In genomic region chr3:36373084-36373483, GRCh38 we compare ENCODE assay signal across 19 cellular contexts. TPM values are rescaled to one million over a fixed set of nuclear protein-coding genes. Genes with fewer than 3 reads are reported as not detected.
DNase-seq lines count a peak whose midpoint lies in the region; ATAC-seq and TF ChIP-seq lines count a peak whose summit lies in the region.
"Had no signal": no experiment of that assay in that cellular context is flagged by ENCODE, and none has a peak within 500 bp of the region (broad histone marks: within the 10 kb centered on the region; RNA-seq: fewer than 3 reads in every experiment).

No MANE protein-coding gene starts in this region.

- CTCF ChIA-PET in SK-N-SH (lab: Yijun Ruan, JAX) = interaction anchor here (0.7 to 1.1 kb wide), 2 partner anchors 19 to 173 kb away, joined by 3 read pairs; no protein-coding TSS in a partner anchor
- CTCF ChIA-PET in HEK293T (lab: Yijun Ruan, JAX) = no interaction called here

- peaks cover 0 to 12% of the 10 kb centered on the region in 2 experiments; a peak in 2 of 4 replicates for H3K4me1 ChIP-seq in SK-N-SH (ENCODE audit: control insufficient read depth in 1 of 2, insufficient read depth in 2 of 2, low read depth in 1 of 2, low read length in 1 of 2)
- peaks cover 9% of the 10 kb centered on the region for H3K4me1 ChIP-seq in fibroblast of lung (ENCODE audit: control insufficient read depth, extremely low read depth, insufficient read depth, low read length)

- H3K9ac ChIP-seq in SK-N-SH (peak overlapping the region; percentile 64), fibroblast of lung (ENCODE audit: insufficient read depth, low read length) (no peak overlapping the region)

- H3K27me3 ChIP-seq in SK-N-SH (ENCODE audit: insufficient read depth) (no peaks in the 10 kb centered on the region), fibroblast of lung (ENCODE audit: control insufficient read depth, insufficient read depth, low read length) (no peaks in the 10 kb centered on the region)

- H3K36me3 ChIP-seq in SK-N-SH (replicated peaks in 1 of 2; ENCODE audit: control insufficient read depth in 1 of 2, insufficient read depth in 2 of 2, low read length in 1 of 2) (no peaks in the 10 kb centered on the region), fibroblast of lung (ENCODE audit: control insufficient read depth, insufficient read depth, low read length) (no peaks in the 10 kb centered on the region)

- no peaks in the 10 kb centered on the region for H3K4me1 Mint-ChIP-seq in endothelial cell (ENCODE audit: unreplicated experiment)
- H3K4me1 Mint-ChIP-seq: stimulated activated naive B cell treated with anti-CD40 and anti-IgM and Interleukin-4, amounts not matched to agents 10 μg/mL and 1 μg/mL and 100 μg/mL, for 72 hours; T-helper 17 cell had no signal

- no peak for TF ChIP-seq RAD21 in SK-N-SH (IDR thresholded peaks at IDR 0.05; ENCODE audit: low read length)

- H2AFZ ChIP-seq in SK-N-SH (ENCODE audit: low read depth) (no peak overlapping the region; the same call in 1 of the 2 replicates), fibroblast of lung (ENCODE audit: low read length) (no peak overlapping the region)

- H3K36me3 Mint-ChIP-seq in endothelial cell (ENCODE audit: low read depth, unreplicated experiment) = no peaks in the 10 kb centered on the region
- H3K36me3 Mint-ChIP-seq: stimulated activated naive B cell treated with anti-CD40 and anti-IgM and Interleukin-4, amounts not matched to agents 10 μg/mL and 1 μg/mL and 100 μg/mL, for 72 hours had no signal

- H3K79me2 ChIP-seq in SK-N-SH (ENCODE audit: insufficient read depth) = no peaks in the 10 kb centered on the region
- H3K79me2 ChIP-seq in fibroblast of lung (ENCODE audit: control insufficient read depth, insufficient read depth, low read length) = no peaks in the 10 kb centered on the region

- H3K9me3 ChIP-seq in SK-N-SH = no peaks in the 10 kb centered on the region
- no peaks in the 10 kb centered on the region for H3K9me3 ChIP-seq in fibroblast of lung (ENCODE audit: control insufficient read depth, insufficient read depth, low read depth, low read length)

- H3K27ac ChIP-seq in SK-N-SH (ENCODE audit: low read depth in 2 of 2, low read length in 1 of 2) = peak overlapping the region; percentile 60 to 98; a peak in 3 of 4 replicates
- no peak overlapping the region for H3K27ac ChIP-seq in fibroblast of lung (ENCODE audit: insufficient read depth, low read length)
- H3K27ac ChIP-seq: C4-2B had no signal

- peaks cover 31% of the 10 kb centered on the region for H3F3A ChIP-seq in SK-N-SH (replicated peaks; ENCODE audit: insufficient read depth)

- DNase-seq in EH (ENCODE audit: low read depth) = peak; percentile 72
- no peak for DNase-seq in SK-N-SH
- DNase-seq in fibroblast of lung (ENCODE audit: low read depth in 2 of 2) = peak; percentile 73 to 97
- DNase-seq in retinal pigment epithelial cell (ENCODE audit: low read depth) = peak; percentile 81
- DNase-seq in COLO668 (lab: John Stamatoyannopoulos, UW; ENCODE audit: unreplicated experiment) = no peak
- DNase-seq in endothelial cell (ENCODE audit: low spot score) = no peak
- no peak for DNase-seq in HEK293T (ENCODE audit: extremely low spot score)
- DNase-seq: activated CD4-positive, alpha-beta T cell treated with anti-CD3 and anti-CD28 coated beads, Interleukin-2, amount 50 U/mL, for 4 hours; erythroblast; GF-D8; H7; kidney; MV-4-11; stimulated activated CD4-positive, alpha-beta T cell treated with anti-CD3 and anti-CD28 coated beads, Interleukin-4, amount 100 ng/mL, for 4 hours; stimulated activated naive B cell treated with anti-CD40 and anti-IgM and Interleukin-4, amounts not matched to agents 10 μg/mL and 1 μg/mL and 100 μg/mL, for 72 hours; T-helper 17 cell had no signal

- TF ChIP-seq CTCF in SK-N-SH (IDR thresholded peaks at IDR 0.05) = no peak
- no peak for TF ChIP-seq CTCF in fibroblast of lung (conservative IDR thresholded peaks at IDR 0.05 in 1 of 2, IDR thresholded peaks at IDR 0.05 in 1 of 2; ENCODE audit: low read depth in 1 of 2, low read length in 2 of 2)
- no peak for TF ChIP-seq CTCF in retinal pigment epithelial cell (conservative IDR thresholded peaks at IDR 0.05; ENCODE audit: low read depth, low read length)
- no peak for TF ChIP-seq CTCF in endothelial cell (IDR thresholded peaks at IDR 0.05; ENCODE audit: unreplicated experiment)

- no peaks in the 10 kb centered on the region for H3K27me3 Mint-ChIP-seq in endothelial cell (ENCODE audit: unreplicated experiment)
- H3K27me3 Mint-ChIP-seq: T-helper 17 cell had no signal

- peak overlapping the region; percentile 63 for H3K4me2 ChIP-seq in SK-N-SH
- no peak overlapping the region for H3K4me2 ChIP-seq in fibroblast of lung (ENCODE audit: extremely low read depth, insufficient read depth, low read length)

- H3K27ac Mint-ChIP-seq in endothelial cell (ENCODE audit: unreplicated experiment) = no peak overlapping the region
- H3K27ac Mint-ChIP-seq: stimulated activated naive B cell treated with anti-CD40 and anti-IgM and Interleukin-4, amounts not matched to agents 10 μg/mL and 1 μg/mL and 100 μg/mL, for 72 hours; T-helper 17 cell had no signal

- no peak overlapping the region for H3K4me3 Mint-ChIP-seq in endothelial cell (ENCODE audit: unreplicated experiment)
- H3K4me3 Mint-ChIP-seq: stimulated activated naive B cell treated with anti-CD40 and anti-IgM and Interleukin-4, amounts not matched to agents 10 μg/mL and 1 μg/mL and 100 μg/mL, for 72 hours; T-helper 17 cell had no signal

- H3K4me3 ChIP-seq in SK-N-SH (ENCODE audit: low read depth in 2 of 2, low read length in 1 of 2) = 0 out of 4 replicates have a peak overlapping the region, but pooled peaks of 1 of the 2 experiments have one; percentile 41
- H3K4me3 ChIP-seq in fibroblast of lung (replicated peaks in 1 of 4; ENCODE audit: control extremely low read depth in 1 of 4, insufficient read depth in 1 of 4, low read depth in 3 of 4, low read length in 4 of 4) = no peak overlapping the region
- H3K4me3 ChIP-seq in retinal pigment epithelial cell (ENCODE audit: low read length) = no peak overlapping the region

- no peaks in the 10 kb centered on the region for H4K20me1 ChIP-seq in SK-N-SH (ENCODE audit: insufficient read depth)
- H4K20me1 ChIP-seq in fibroblast of lung (ENCODE audit: control insufficient read depth, extremely low read depth, insufficient read depth, low read length) = no peaks in the 10 kb centered on the region

- no peaks in the 10 kb centered on the region for H3K9me2 ChIP-seq in SK-N-SH

- no peak for ATAC-seq in GM19324 (IDR thresholded peaks at IDR 0.05; ENCODE audit: low FRiP score, unreplicated experiment)
- ATAC-seq: stimulated activated naive B cell treated with anti-CD40 and anti-IgM and Interleukin-4, amounts not matched to agents 10 μg/mL and 1 μg/mL and 100 μg/mL, for 72 hours; T-helper 17 cell had no signal

- POLR2A ChIA-PET in SK-N-SH (lab: Yijun Ruan, JAX) = no interaction called here
- POLR2A ChIA-PET in HEK293T (lab: Yijun Ruan, JAX) = no interaction called here

- TF ChIP-seq EP300 in SK-N-SH (IDR thresholded peaks at IDR 0.05; ENCODE audit: borderline replicate concordance in 1 of 2, low read depth in 1 of 2, low read length in 1 of 2) = peak in 1 of 2 experiments; percentile 87; a peak in 2 of 4 replicates

- H3K9me3 Mint-ChIP-seq in endothelial cell (ENCODE audit: unreplicated experiment) = no peaks in the 10 kb centered on the region

TF ChIP-seq in SK-N-SH, 30 proteins besides CTCF, POLR2A, EP300 and RAD21 (continues in another document):
- peak; percentile 95 for TF ChIP-seq FOSL2 (IDR thresholded peaks at IDR 0.05; ENCODE audit: borderline replicate concordance, low read depth)
- TF ChIP-seq RXRA (IDR thresholded peaks at IDR 0.05; ENCODE audit: borderline replicate concordance, low read depth) = peak; percentile 67; the same call in 1 of the 2 replicates
- TF ChIP-seq FOXJ3 (CRISPR knock-in tag; IDR thresholded peaks at IDR 0.05) = no peak
- TF ChIP-seq MAX (IDR thresholded peaks at IDR 0.05; ENCODE audit: low read depth) = 0 out of 2 replicates have a peak, but pooled peaks have one; percentile 29
- TF ChIP-seq MEF2A (IDR thresholded peaks at IDR 0.05; ENCODE audit: borderline replicate concordance, low read depth) = 0 out of 2 replicates have a peak, but pooled peaks have one; percentile 33
- TF ChIP-seq TAF1 (IDR thresholded peaks at IDR 0.05; ENCODE audit: borderline replicate concordance, low read depth, low read length) = peak; percentile 31; the same call in 1 of the 2 replicates
- TF ChIP-seq NFIC (IDR thresholded peaks at IDR 0.05; ENCODE audit: borderline replicate concordance) = peak; percentile 94
- TF ChIP-seq RCOR1 (IDR thresholded peaks at IDR 0.05; ENCODE audit: low read length) = no peak
- no peak for TF ChIP-seq FOXM1 (IDR thresholded peaks at IDR 0.05; ENCODE audit: low read depth)

TF ChIP-seq in HEK293T, 16 proteins besides CTCF, POLR2A, EP300 and RAD21:
- no peak for TF ChIP-seq ZNF384 (IDR thresholded peaks at IDR 0.05)
- TF ChIP-seq NFRKB (IDR thresholded peaks at IDR 0.05) = no peak
- TF ChIP-seq HDGF (IDR thresholded peaks at IDR 0.05; ENCODE audit: borderline replicate concordance) = no peak
- TF ChIP-seq SUZ12 (IDR thresholded peaks at IDR 0.05) = no peak
- TF ChIP-seq FOXM1 (IDR thresholded peaks at IDR 0.05; ENCODE audit: borderline replicate concordance) = no peak
- no peak for TF ChIP-seq BHLHE40 (IDR thresholded peaks at IDR 0.05; ENCODE audit: borderline replicate concordance)
- TF ChIP-seq PKNOX1 (IDR thresholded peaks at IDR 0.05) = no peak
- TF ChIP-seq FOXA1 (IDR thresholded peaks at IDR 0.05) = no peak
- no peak for TF ChIP-seq LEF1 (IDR thresholded peaks at IDR 0.05; ENCODE audit: borderline replicate concordance)
- TF ChIP-seq CTBP1 (IDR thresholded peaks at IDR 0.05; ENCODE audit: borderline replicate concordance) = no peak
- TF ChIP-seq ELF4 (IDR thresholded peaks at IDR 0.05) = no peak
- no peak for TF ChIP-seq FOXK2 (IDR thresholded peaks at IDR 0.05)
- TF ChIP-seq TARDBP (IDR thresholded peaks at IDR 0.05) = no peak

RNA-seq across cellular contexts. Expression of gene STAC, which starts 7.2 kb away (rescaled TPM):
- polyA plus RNA-seq in SK-N-SH (2012; rRNA removed) (25.0 and 31.6 TPM in 2 replicates), fibroblast of lung (3.1 and 7.4 TPM in 2 replicates)
- 22.4 and 29.1 TPM in 2 replicates for polyA plus RNA-seq in SK-N-SH (2012; cell fraction: cytosol; rRNA removed)
- polyA plus RNA-seq in SK-N-SH (2012; cell fraction: nucleus; rRNA removed) = 29.5 and 40.9 TPM in 2 replicates
- total RNA-seq in fibroblast of lung (6.8 and 9.0 TPM in 2 replicates), endothelial cell (ENCODE audit: unreplicated experiment) (0.18 TPM)
- 2.2 and 7.1 TPM in 2 replicates for polyA plus RNA-seq in fibroblast of lung (2012)
- polyA minus RNA-seq in fibroblast of lung (ENCODE audit: low replicate concordance) = 2.3 and 25.0 TPM in 2 replicates
- total RNA-seq: pulmonary artery endothelial cell had no signal

Comparison
In these comparisons a context has a peak if more than half of its experiments do, and no peak if none do; other contexts are left out.
1. DNase-seq: peak in EH (single experiment), fibroblast of lung (2 of 2) and retinal pigment epithelial cell (single experiment); none in SK-N-SH (single experiment), COLO668 (single experiment), endothelial cell (single experiment) and HEK293T (single experiment).